8 cellular contexts compared by ENCODE assay signal in the genomic region with DNA sequence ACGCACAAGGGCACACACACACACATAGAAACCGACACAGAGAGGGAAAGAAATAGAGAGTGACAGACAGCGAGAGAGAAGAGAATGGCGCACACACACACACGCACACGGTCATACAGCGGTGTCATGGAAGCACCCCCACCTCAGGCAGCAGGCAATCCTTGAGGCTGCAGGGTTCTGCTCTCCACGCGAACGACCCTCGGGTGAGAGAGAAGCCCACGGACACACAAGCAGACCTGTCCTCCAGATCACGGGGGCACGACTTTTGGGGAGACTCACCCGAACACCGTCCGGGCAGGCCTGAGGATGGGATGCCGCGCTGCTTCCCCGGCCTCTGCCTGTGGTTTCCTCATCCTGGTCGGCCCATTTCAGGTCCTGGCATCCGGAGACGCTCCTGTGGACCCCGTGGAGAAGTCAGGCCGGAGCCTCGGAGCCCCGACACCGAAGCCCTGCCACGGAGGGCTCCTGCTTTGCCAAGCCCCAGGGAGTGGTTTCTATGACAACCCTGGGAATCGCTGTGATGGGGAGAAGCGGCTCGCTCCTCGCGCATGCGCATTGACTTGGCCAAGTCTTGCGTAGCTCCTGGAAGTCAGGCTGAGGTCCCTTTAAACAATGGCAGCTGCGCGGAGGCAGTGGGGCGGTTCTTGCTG.
DNase-seq lines count a peak whose midpoint lies in the region; ATAC-seq and TF ChIP-seq lines count a peak whose summit lies in the region.

No MANE protein-coding gene starts in this region.

- CTCF ChIA-PET in Caco-2 (lab: Charles Lee), result no interaction called here

- H3K27me3 Mint-ChIP-seq in activated CD4-positive, alpha-beta T cell treated with anti-CD3 and anti-CD28 coated beads, Interleukin-2, amount 10 ng/mL, durations not matched to agents 24 days and 14 days, result peaks cover 4% of the 10 kb centered on the region
- peaks cover 3% of the 10 kb centered on the region for H3K27me3 Mint-ChIP-seq in Caco-2 (ENCODE audit: insufficient read depth, unreplicated experiment)

- H3K4me2 ChIP-seq in parathyroid adenoma (ENCODE audit: low read length), result peak overlapping the region; percentile 28

- intact Hi-C loops in activated CD4-positive, alpha-beta T cell treated with anti-CD3 and anti-CD28 coated beads, Interleukin-2, amount 10 ng/mL, durations not matched to agents 24 days and 14 days (cut with micrococcal nuclease), result no loop called here
- intact Hi-C loops in esophagus muscularis mucosa (cut with DNase I), result no loop called here
- intact Hi-C loops in Caco-2 (cut with micrococcal nuclease; ENCODE audit: unreplicated experiment), result no loop called here

- H3K4me3 ChIP-seq in esophagus muscularis mucosa (peak overlapping the region; percentile 53 to 62 (median 58)), parathyroid adenoma (ENCODE audit: low read depth, low read length) (peak overlapping the region; percentile 49), Caco-2 (ENCODE audit: low read depth, low read length) (no peak overlapping the region)

- no peak overlapping the region for H3K27ac Mint-ChIP-seq in activated CD4-positive, alpha-beta T cell treated with anti-CD3 and anti-CD28 coated beads, Interleukin-2, amount 10 ng/mL, durations not matched to agents 24 days and 14 days
- no peak overlapping the region for H3K27ac Mint-ChIP-seq in Caco-2 (ENCODE audit: unreplicated experiment)

- H3K4me3 Mint-ChIP-seq in activated CD4-positive, alpha-beta T cell treated with anti-CD3 and anti-CD28 coated beads, Interleukin-2, amount 10 ng/mL, durations not matched to agents 24 days and 14 days, result peak overlapping the region; percentile 74
- no peak overlapping the region for H3K4me3 Mint-ChIP-seq in Caco-2 (ENCODE audit: unreplicated experiment)

- H2AFZ ChIP-seq in parathyroid adenoma, result peak overlapping the region; percentile 89

- no peak for TF ChIP-seq POLR2A in esophagus muscularis mucosa (IDR thresholded peaks at IDR 0.05; ENCODE audit: low read depth)

- H3K27ac ChIP-seq in esophagus muscularis mucosa (replicated peaks in 1 of 4), result peak overlapping the region in 2 of 4 donors; percentile 43 to 44
- no peak overlapping the region for H3K27ac ChIP-seq in parathyroid adenoma

- peaks cover 3% of the 10 kb centered on the region for H3K4me1 Mint-ChIP-seq in activated CD4-positive, alpha-beta T cell treated with anti-CD3 and anti-CD28 coated beads, Interleukin-2, amount 10 ng/mL, durations not matched to agents 24 days and 14 days
- no peaks in the 10 kb centered on the region for H3K4me1 Mint-ChIP-seq in Caco-2 (ENCODE audit: low read depth, unreplicated experiment)

- no peaks in the 10 kb centered on the region for H3K27me3 ChIP-seq in esophagus muscularis mucosa
- H3K27me3 ChIP-seq in parathyroid adenoma (ENCODE audit: control insufficient read depth, insufficient read depth, low read length), result no peaks in the 10 kb centered on the region
- H3K27me3 ChIP-seq in Caco-2 (replicated peaks; ENCODE audit: control insufficient read depth, insufficient read depth, low read length), result no peaks in the 10 kb centered on the region

- H3K79me2 ChIP-seq in parathyroid adenoma, result no peaks in the 10 kb centered on the region

- H3K9ac ChIP-seq in parathyroid adenoma, result no peak overlapping the region

- no peak for ATAC-seq in esophagus mucosa
- no peak for ATAC-seq in HG03520 (IDR thresholded peaks at IDR 0.05; ENCODE audit: unreplicated experiment)

- H3K4me1 ChIP-seq in esophagus muscularis mucosa, result peaks cover 0 to 7% (median 0%) of the 10 kb centered on the region in 4 donors
- peaks cover 3% of the 10 kb centered on the region for H3K4me1 ChIP-seq in parathyroid adenoma
- no peaks in the 10 kb centered on the region for H3K4me1 ChIP-seq in Caco-2

- TF ChIP-seq CTCF in esophagus muscularis mucosa (IDR thresholded peaks at IDR 0.05), result no peak
- TF ChIP-seq CTCF in parathyroid adenoma (IDR thresholded peaks at IDR 0.05), result no peak
- TF ChIP-seq CTCF in Caco-2 (IDR thresholded peaks at IDR 0.05; ENCODE audit: insufficient read depth in 1 of 2, low read depth in 1 of 2, low read length in 1 of 2, severe bottlenecking in 1 of 2, unreplicated experiment in 1 of 2), result no peak

- DNase-seq in EH (ENCODE audit: low read depth) (peak; percentile 89), esophagus muscularis mucosa (ENCODE audit: extremely low spot score) (no peak), NCI-H187 treated with DMSO at 0.1 percent for 48 hours (lab: John Stamatoyannopoulos, UW) (no peak), Caco-2 (no peak)
- DNase-seq in activated CD4-positive, alpha-beta T cell treated with anti-CD3 and anti-CD28 coated beads, Interleukin-2, amount 10 ng/mL, durations not matched to agents 24 days and 14 days, result peak; percentile 77

- 52% methylated on average over 32 of the region's 39 CpGs for WGBS in esophagus muscularis mucosa

- no peaks in the 10 kb centered on the region for H3K36me3 Mint-ChIP-seq in activated CD4-positive, alpha-beta T cell treated with anti-CD3 and anti-CD28 coated beads, Interleukin-2, amount 10 ng/mL, durations not matched to agents 24 days and 14 days (ENCODE audit: low read depth)
- no peaks in the 10 kb centered on the region for H3K36me3 Mint-ChIP-seq in Caco-2 (ENCODE audit: insufficient read depth, unreplicated experiment)

- no peak for TF ChIP-seq EP300 in esophagus muscularis mucosa (IDR thresholded peaks at IDR 0.05)

- BruUV-seq in Caco-2 (replicated peaks; lab: Mats Ljungman, UMichigan), result no TSS peak

- H3K36me3 ChIP-seq in esophagus muscularis mucosa (no peaks in the 10 kb centered on the region), parathyroid adenoma (ENCODE audit: control insufficient read depth, insufficient read depth, low read length) (no peaks in the 10 kb centered on the region), Caco-2 (ENCODE audit: control insufficient read depth, insufficient read depth, low read length) (no peaks in the 10 kb centered on the region)

- H3K9me3 ChIP-seq in esophagus muscularis mucosa, result no peaks in the 10 kb centered on the region
- H3K9me3 ChIP-seq in parathyroid adenoma (ENCODE audit: control insufficient read depth, low read length), result no peaks in the 10 kb centered on the region
- no peaks in the 10 kb centered on the region for H3K9me3 ChIP-seq in Caco-2

- H3K9me3 Mint-ChIP-seq in activated CD4-positive, alpha-beta T cell treated with anti-CD3 and anti-CD28 coated beads, Interleukin-2, amount 10 ng/mL, durations not matched to agents 24 days and 14 days, result peaks cover 10% of the 10 kb centered on the region
- peaks cover 11% of the 10 kb centered on the region for H3K9me3 Mint-ChIP-seq in Caco-2 (ENCODE audit: unreplicated experiment)

- POLR2A ChIA-PET in Caco-2 (lab: Charles Lee), result no interaction called here

Comparison
In these comparisons a context has a peak if more than half of its experiments do, and no peak if none do; other contexts are left out.
1. DNase-seq: peak in EH (single experiment) and activated CD4-positive, alpha-beta T cell treated with anti-CD3 and anti-CD28 coated beads, Interleukin-2, amount 10 ng/mL, durations not matched to agents 24 days and 14 days (single experiment); none in esophagus muscularis mucosa (single experiment), NCI-H187 treated with DMSO at 0.1 percent for 48 hours (single experiment) and Caco-2 (0 of 2).